Comparison of ENCODE assay signal across 8 cellular contexts in the genomic region with DNA sequence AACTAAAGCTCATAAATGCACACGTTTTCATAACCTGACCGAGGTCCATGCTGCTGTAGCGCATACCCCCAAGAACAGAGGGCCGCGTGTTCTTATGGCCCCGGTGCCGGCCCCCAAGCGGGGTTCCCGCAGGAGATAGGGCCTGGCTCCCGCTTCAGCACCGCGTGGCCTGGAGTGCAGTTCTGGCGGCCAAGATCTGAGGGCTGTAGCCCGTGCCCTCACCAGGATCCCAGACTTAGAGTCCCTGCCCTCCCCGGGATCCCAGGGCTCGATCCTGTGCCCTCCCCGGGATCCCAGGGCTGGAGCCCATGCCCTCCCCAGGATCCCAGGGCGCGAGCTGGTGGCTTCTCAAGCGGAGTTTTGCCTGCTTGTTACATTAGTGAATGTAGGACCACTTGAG. TPM values are rescaled to one million over a fixed set of nuclear protein-coding genes. Genes with fewer than 3 reads are reported as not detected.
DNase-seq lines count a peak whose midpoint lies in the region; ATAC-seq and TF ChIP-seq lines count a peak whose summit lies in the region.

No MANE protein-coding gene starts in this region.

- H2BK15ac ChIP-seq in mesenchymal stem cell (ENCODE audit: low read depth, poor library complexity, severe bottlenecking) = no peak overlapping the region

- H2BK120ac ChIP-seq in mesenchymal stem cell (ENCODE audit: low read depth, low read length) = no peak overlapping the region

- no peak overlapping the region for H3K14ac ChIP-seq in mesenchymal stem cell (ENCODE audit: low read length in 2 of 2)

- H2BK12ac ChIP-seq in mesenchymal stem cell (ENCODE audit: low read length in 2 of 2) = peak overlapping the region in 1 of 2 experiments; percentile 22

- in situ Hi-C loops in brain microvascular endothelial cell (cut with HindIII; ENCODE audit: low pct_ligation_motif_present, low sequenced_read_pairs) = no loop called here

- H3K9me3 ChIP-seq in HUES6 (ENCODE audit: control insufficient read depth, insufficient read depth, low read depth, low read length) (no peaks in the 10 kb centered on the region), mesenchymal stem cell (ENCODE audit: control insufficient read depth, low read length) (no peaks in the 10 kb centered on the region)

- H3K4me1 ChIP-seq in HUES6 (ENCODE audit: control insufficient read depth, insufficient read depth, low read length) (peaks cover 14% of the 10 kb centered on the region; the same call in 1 of the 2 replicates), mesenchymal stem cell (ENCODE audit: control insufficient read depth, insufficient read depth, low read depth, low read length) (peaks cover 8% of the 10 kb centered on the region)

- peaks cover 13% of the 10 kb centered on the region for H3K79me1 ChIP-seq in mesenchymal stem cell (replicated peaks; ENCODE audit: low read length, poor library complexity, severe bottlenecking)

- H3K18ac ChIP-seq in mesenchymal stem cell (ENCODE audit: low read depth in 1 of 2, low read length in 2 of 2) = no peak overlapping the region

- H3K23ac ChIP-seq in mesenchymal stem cell (ENCODE audit: low read length in 2 of 2) = peak overlapping the region in 1 of 2 experiments; percentile 89

- H2BK5ac ChIP-seq in mesenchymal stem cell (ENCODE audit: low read depth, low read length, poor library complexity, severe bottlenecking) = no peak overlapping the region

- peak overlapping the region; percentile 64 for H2AFZ ChIP-seq in mesenchymal stem cell (ENCODE audit: low read depth, low read length)

- H3K27me3 ChIP-seq in HUES6 (ENCODE audit: control insufficient read depth, insufficient read depth, low read length) (peaks cover 21% of the 10 kb centered on the region), brain microvascular endothelial cell (replicated peaks) (no peaks in the 10 kb centered on the region), mesenchymal stem cell (ENCODE audit: control insufficient read depth in 1 of 2, insufficient read depth in 1 of 2, low read length in 2 of 2) (peaks cover 7 to 24% of the 10 kb centered on the region in 2 experiments)

- H3K4me2 ChIP-seq in mesenchymal stem cell (ENCODE audit: low read length, poor library complexity, severe bottlenecking) = peak overlapping the region; percentile 56

- ATAC-seq in HG02610 (IDR thresholded peaks at IDR 0.05; ENCODE audit: unreplicated experiment) (no peak), HG03108 (IDR thresholded peaks at IDR 0.05; ENCODE audit: unreplicated experiment) (no peak)

- peak overlapping the region; percentile 56 for H3K9ac ChIP-seq in HUES6 (ENCODE audit: low read length)
- peak overlapping the region; percentile 91 for H3K9ac ChIP-seq in mesenchymal stem cell (ENCODE audit: low read length)

- H3K4me3 ChIP-seq in AG09309 (ENCODE audit: control insufficient read depth, low read depth, low read length) (peak overlapping the region; percentile 80), HUES6 (ENCODE audit: low read depth, low read length) (peak overlapping the region; percentile 91), brain microvascular endothelial cell (ENCODE audit: low read depth, low read length) (peak overlapping the region; percentile 84), mesenchymal stem cell (ENCODE audit: insufficient read depth in 1 of 2, low read depth in 1 of 2, low read length in 2 of 2) (peak overlapping the region in 1 of 2 experiments; percentile 91)

- H3K27ac ChIP-seq in HUES6 (ENCODE audit: low read depth, low read length) (no peak overlapping the region), brain microvascular endothelial cell (no peak overlapping the region), mesenchymal stem cell (ENCODE audit: low read length, poor library complexity, severe bottlenecking) (no peak overlapping the region)

- peaks cover 9% of the 10 kb centered on the region for H3K36me3 ChIP-seq in HUES6 (ENCODE audit: control insufficient read depth, insufficient read depth, low read length)
- peaks cover 5% of the 10 kb centered on the region for H3K36me3 ChIP-seq in brain microvascular endothelial cell (replicated peaks)
- peaks cover 12% of the 10 kb centered on the region in 2 experiments for H3K36me3 ChIP-seq in mesenchymal stem cell (ENCODE audit: control insufficient read depth in 1 of 2, insufficient read depth in 2 of 2, low read depth in 1 of 2, low read length in 2 of 2)

- no peak for TF ChIP-seq CTCF in AG09309 (IDR thresholded peaks at IDR 0.05; ENCODE audit: control insufficient read depth, insufficient read depth, low read depth, low read length, missing control alignments)
- TF ChIP-seq CTCF in brain microvascular endothelial cell (IDR thresholded peaks at IDR 0.05; ENCODE audit: low read depth, low read length, missing control alignments) = no peak

- H2AK5ac ChIP-seq in mesenchymal stem cell (ENCODE audit: low read length, severe bottlenecking) = no peak overlapping the region

- 14% methylated on average over 20 of the region's 20 CpGs for whole genome bisulfite sequencing in mesenchymal stem cell

- no peak overlapping the region for H4K8ac ChIP-seq in mesenchymal stem cell (ENCODE audit: low read length)

- H3K4ac ChIP-seq in mesenchymal stem cell (ENCODE audit: low read depth in 1 of 2, low read length in 2 of 2) = peak overlapping the region in 1 of 2 experiments; percentile 9

- DNase-seq in AG09309 (ENCODE audit: low read depth) = no peak
- no peak for DNase-seq in brain microvascular endothelial cell
- DNase-seq in mesenchymal stem cell = peak; percentile 43
- DNase-seq in NCI-H446 treated with DMSO at 0.1 percent for 48 hours (lab: John Stamatoyannopoulos, UW) = no peak
- DNase-seq in NCI-H226 = no peak

- H4K91ac ChIP-seq in mesenchymal stem cell (ENCODE audit: low read length) = no peak overlapping the region

RNA-seq across cellular contexts. Expression of gene GRPEL1, which starts 1.0 kb away (rescaled TPM):
- 21.0 TPM for polyA plus RNA-seq in mesenchymal stem cell (2013, experiment 1 of 2)
- polyA plus RNA-seq in mesenchymal stem cell (2013, experiment 2 of 2) = 23.6 TPM

RNA-seq across cellular contexts. Expression of gene TADA2B, which starts 25.7 kb away (rescaled TPM):
- 13.5 TPM for polyA plus RNA-seq in mesenchymal stem cell (2013, experiment 1 of 2)
- polyA plus RNA-seq in mesenchymal stem cell (2013, experiment 2 of 2) = 14.1 TPM
